27 cellular contexts compared by ENCODE assay signal in genomic region chr21:32698971-32699693, GRCh38. TPM values are rescaled to one million over a fixed set of nuclear protein-coding genes. Genes with fewer than 3 reads are reported as not detected.
DNase-seq lines count a peak whose midpoint lies in the region; ATAC-seq, FAIRE-seq and TF ChIP-seq lines count a peak whose summit lies in the region.
"Had no signal": no experiment of that assay in that cellular context is flagged by ENCODE, and none has a peak within 500 bp of the region (broad histone marks: within the 10 kb centered on the region; RNA-seq: fewer than 3 reads in every experiment).

No MANE protein-coding gene starts in this region.

- no peak overlapping the region for H2AFZ ChIP-seq in astrocyte (ENCODE audit: low read depth, low read length)
- no peak overlapping the region for H2AFZ ChIP-seq in hepatocyte

- DNase-seq in left cardiac atrium (peak; percentile 27), left ventricle myocardium superior (no peak), astrocyte (ENCODE audit: low read depth) (peak; percentile 20), hepatocyte (ENCODE audit: low spot score) (peak; percentile 16), progenitor cell of endocrine pancreas (ENCODE audit: low spot score, unreplicated experiment) (no peak), KG1 (lab: John Stamatoyannopoulos, UW) (no peak), COLO668 (lab: John Stamatoyannopoulos, UW; ENCODE audit: unreplicated experiment) (no peak)
- DNase-seq: activated CD4-positive, alpha-beta T cell treated with anti-CD3 and anti-CD28 coated beads, Interleukin-2, amount 10 ng/mL, durations not matched to agents 7 days and 5 days; activated naive CD4-positive, alpha-beta T cell treated with anti-CD3 and anti-CD28 coated beads, Interleukin-2, amount 10 ng/mL, durations not matched to agents 7 days and 5 days; central memory CD4-positive, alpha-beta T cell; dorsolateral prefrontal cortex; Kasumi-1; MV-4-11; NCI-H146; NCI-H2107; NCI-H446; retina; SK-N-SH; stimulated activated CD8-positive, alpha-beta memory T cell treated with anti-CD3 and anti-CD28 coated beads, Interleukin-4, amount 100 ng/mL, for 48 hours; stimulated activated naive CD8-positive, alpha-beta T cell treated with anti-CD3 and anti-CD28 coated beads, Interleukin-15, amount 100 ng/mL, for 72 hours; T-helper 17 cell; WERI-Rb-1 had no signal

- no peak overlapping the region for H3K27ac Mint-ChIP-seq in astrocyte (ENCODE audit: unreplicated experiment)
- no peak overlapping the region for H3K27ac Mint-ChIP-seq in progenitor cell of endocrine pancreas
- H3K27ac Mint-ChIP-seq: activated CD4-positive, alpha-beta T cell treated with anti-CD3 and anti-CD28 coated beads, Interleukin-2, amount 10 ng/mL, durations not matched to agents 7 days and 5 days; activated naive CD4-positive, alpha-beta T cell treated with anti-CD3 and anti-CD28 coated beads, Interleukin-2, amount 10 ng/mL, durations not matched to agents 7 days and 5 days; activated T-helper 1 cell treated with anti-CD3 and anti-CD28 coated beads, Interleukin-12 subunit alpha, Interleukin-12 subunit beta, Interleukin-2, Interleukin-4 antibody, amounts not matched to agents 30 ng/mL and 10 ng/mL and 1 ng/mL, durations not matched to agents 14 hours and 24 hours and 36 hours; natural killer cell treated with Interleukin-12 subunit alpha and Interleukin-12 subunit beta and Interleukin-15 and Interleukin-18, amount 100 ng/mL, for 72 hours had no signal

- H3K9me2 ChIP-seq in hepatocyte (replicated peaks; ENCODE audit: insufficient read depth): no peaks in the 10 kb centered on the region
- H3K9me2 ChIP-seq: SK-N-SH had no signal

- H3K4me2 ChIP-seq in astrocyte (ENCODE audit: low read length) (no peak overlapping the region), hepatocyte (no peak overlapping the region)
- H3K4me2 ChIP-seq: BLaER1, SK-N-SH had no signal

- TF ChIP-seq CTCF in astrocyte (IDR thresholded peaks at IDR 0.05; ENCODE audit: insufficient read depth, low read depth, low read length) (no peak), hepatocyte (IDR thresholded peaks at IDR 0.05; ENCODE audit: poor library complexity) (no peak), progenitor cell of endocrine pancreas (IDR thresholded peaks at IDR 0.05; ENCODE audit: unreplicated experiment) (no peak)

- FAIRE-seq in astrocyte (lab: Jason Lieb, UNC): no peak
- FAIRE-seq: small intestine had no signal

- H3K9ac ChIP-seq in astrocyte (ENCODE audit: low read length): no peak overlapping the region
- H3K9ac ChIP-seq: BLaER1, SK-N-SH had no signal

- H3K9me3 Mint-ChIP-seq in astrocyte (ENCODE audit: unreplicated experiment): peaks cover 2% of the 10 kb centered on the region
- H3K9me3 Mint-ChIP-seq in progenitor cell of endocrine pancreas (ENCODE audit: low read depth): no peaks in the 10 kb centered on the region
- H3K9me3 Mint-ChIP-seq: activated CD4-positive, alpha-beta T cell treated with anti-CD3 and anti-CD28 coated beads, Interleukin-2, amount 10 ng/mL, durations not matched to agents 7 days and 5 days; activated naive CD4-positive, alpha-beta T cell treated with anti-CD3 and anti-CD28 coated beads, Interleukin-2, amount 10 ng/mL, durations not matched to agents 7 days and 5 days; activated T-helper 1 cell treated with anti-CD3 and anti-CD28 coated beads, Interleukin-12 subunit alpha, Interleukin-12 subunit beta, Interleukin-2, Interleukin-4 antibody, amounts not matched to agents 30 ng/mL and 10 ng/mL and 1 ng/mL, durations not matched to agents 14 hours and 24 hours and 36 hours; natural killer cell treated with Interleukin-12 subunit alpha and Interleukin-12 subunit beta and Interleukin-15 and Interleukin-18, amount 100 ng/mL, for 72 hours; stimulated activated naive CD8-positive, alpha-beta T cell treated with anti-CD3 and anti-CD28 coated beads, Interleukin-15, amount 100 ng/mL, for 72 hours had no signal

- H3K27ac ChIP-seq in astrocyte (ENCODE audit: low read depth, low read length) (no peak overlapping the region), hepatocyte (peak overlapping the region; percentile 11)
- H3K27ac ChIP-seq: BLaER1, dorsolateral prefrontal cortex, HL-60, WERI-Rb-1 had no signal

- H3K27me3 Mint-ChIP-seq in astrocyte (ENCODE audit: low read depth, unreplicated experiment) (no peaks in the 10 kb centered on the region), progenitor cell of endocrine pancreas (no peaks in the 10 kb centered on the region)
- H3K27me3 Mint-ChIP-seq: activated CD4-positive, alpha-beta T cell treated with anti-CD3 and anti-CD28 coated beads, Interleukin-2, amount 10 ng/mL, durations not matched to agents 7 days and 5 days; activated naive CD4-positive, alpha-beta T cell treated with anti-CD3 and anti-CD28 coated beads, Interleukin-2, amount 10 ng/mL, durations not matched to agents 7 days and 5 days; natural killer cell treated with Interleukin-12 subunit alpha and Interleukin-12 subunit beta and Interleukin-15 and Interleukin-18, amount 100 ng/mL, for 72 hours; stimulated activated naive CD8-positive, alpha-beta T cell treated with anti-CD3 and anti-CD28 coated beads, Interleukin-15, amount 100 ng/mL, for 72 hours; T-helper 17 cell had no signal

- H3K4me3 ChIP-seq in astrocyte (ENCODE audit: insufficient read depth, low read depth, low read length) (no peak overlapping the region), hepatocyte (no peak overlapping the region)
- H3K4me3 ChIP-seq: BLaER1, dorsolateral prefrontal cortex had no signal

- H3K9me3 ChIP-seq in astrocyte (ENCODE audit: insufficient read depth, low read depth, low read length) (no peaks in the 10 kb centered on the region), hepatocyte (ENCODE audit: low read depth) (no peaks in the 10 kb centered on the region)
- H3K9me3 ChIP-seq: BLaER1, SK-N-SH had no signal

- H3K79me2 ChIP-seq in astrocyte (ENCODE audit: insufficient read depth, low read length): peaks cover 4% of the 10 kb centered on the region
- H3K79me2 ChIP-seq in hepatocyte: no peaks in the 10 kb centered on the region

- H3K36me3 ChIP-seq in astrocyte (ENCODE audit: insufficient read depth, low read length) (no peaks in the 10 kb centered on the region), hepatocyte (replicated peaks; ENCODE audit: insufficient read depth, low read depth) (no peaks in the 10 kb centered on the region)

- H3K4me3 Mint-ChIP-seq in astrocyte (ENCODE audit: unreplicated experiment): no peak overlapping the region
- no peak overlapping the region for H3K4me3 Mint-ChIP-seq in progenitor cell of endocrine pancreas (ENCODE audit: low read depth)
- H3K4me3 Mint-ChIP-seq: activated CD4-positive, alpha-beta T cell treated with anti-CD3 and anti-CD28 coated beads, Interleukin-2, amount 10 ng/mL, durations not matched to agents 7 days and 5 days; activated naive CD4-positive, alpha-beta T cell treated with anti-CD3 and anti-CD28 coated beads, Interleukin-2, amount 10 ng/mL, durations not matched to agents 7 days and 5 days; activated T-helper 1 cell treated with anti-CD3 and anti-CD28 coated beads, Interleukin-12 subunit alpha, Interleukin-12 subunit beta, Interleukin-2, Interleukin-4 antibody, amounts not matched to agents 30 ng/mL and 10 ng/mL and 1 ng/mL, durations not matched to agents 14 hours and 24 hours and 36 hours; natural killer cell treated with Interleukin-12 subunit alpha and Interleukin-12 subunit beta and Interleukin-15 and Interleukin-18, amount 100 ng/mL, for 72 hours; stimulated activated naive CD8-positive, alpha-beta T cell treated with anti-CD3 and anti-CD28 coated beads, Interleukin-15, amount 100 ng/mL, for 72 hours; T-helper 17 cell had no signal

- WGBS in hepatocyte (ENCODE audit: low lambda C conversion rate, missing lambda C conversion rate): 66% methylated on average over 8 of the region's 8 CpGs

- H3K27me3 ChIP-seq in astrocyte (ENCODE audit: insufficient read depth, low read length) (no peaks in the 10 kb centered on the region), hepatocyte (no peaks in the 10 kb centered on the region)
- H3K27me3 ChIP-seq: BLaER1, dorsolateral prefrontal cortex had no signal

- peaks cover 4% of the 10 kb centered on the region for H3K4me1 ChIP-seq in astrocyte (ENCODE audit: insufficient read depth, low read length)
- H3K4me1 ChIP-seq in hepatocyte (ENCODE audit: insufficient read depth): peaks cover 16% of the 10 kb centered on the region
- H3K4me1 ChIP-seq: BLaER1 had no signal

- H4K20me1 ChIP-seq in astrocyte (ENCODE audit: insufficient read depth, low read length): no peaks in the 10 kb centered on the region
- H4K20me1 ChIP-seq in hepatocyte (ENCODE audit: insufficient read depth, poor library complexity, severe bottlenecking): no peaks in the 10 kb centered on the region
- H4K20me1 ChIP-seq: BLaER1 had no signal

- peaks cover 11% of the 10 kb centered on the region for H3K4me1 Mint-ChIP-seq in astrocyte (ENCODE audit: low read depth, unreplicated experiment)
- H3K4me1 Mint-ChIP-seq in progenitor cell of endocrine pancreas (ENCODE audit: low read depth): peaks cover 13% of the 10 kb centered on the region
- H3K4me1 Mint-ChIP-seq: activated naive CD4-positive, alpha-beta T cell treated with anti-CD3 and anti-CD28 coated beads, Interleukin-2, amount 10 ng/mL, durations not matched to agents 7 days and 5 days had no signal

- intact Hi-C loops in left cardiac atrium (cut with DNase I): no loop called here
- intact Hi-C loops in left ventricle myocardium superior (cut with micrococcal nuclease): no loop called here

- ATAC-seq in left cardiac atrium (no peak), left ventricle myocardium superior (no peak)
- ATAC-seq: natural killer cell treated with Interleukin-12 subunit alpha and Interleukin-12 subunit beta and Interleukin-15 and Interleukin-18, amount 100 ng/mL, for 72 hours; stimulated activated naive CD8-positive, alpha-beta T cell treated with anti-CD3 and anti-CD28 coated beads, Interleukin-15, amount 100 ng/mL, for 72 hours; T-helper 17 cell had no signal

- H3K36me3 Mint-ChIP-seq in astrocyte (ENCODE audit: low read depth, unreplicated experiment) (peaks cover 15% of the 10 kb centered on the region), progenitor cell of endocrine pancreas (ENCODE audit: insufficient read depth) (no peaks in the 10 kb centered on the region)
- H3K36me3 Mint-ChIP-seq: natural killer cell treated with Interleukin-12 subunit alpha and Interleukin-12 subunit beta and Interleukin-15 and Interleukin-18, amount 100 ng/mL, for 72 hours had no signal

RNA-seq across cellular contexts. Expression of gene SYNJ1, which starts 28.7 kb away (rescaled TPM):
- 10 to 100 TPM; 11.9 to 12.3 TPM for total RNA-seq in left cardiac atrium
- total RNA-seq in left ventricle myocardium superior: 11.4 TPM
- total RNA-seq in astrocyte: 11.9 and 12.9 TPM in 2 replicates
- 4.7 and 8.9 TPM in 2 replicates for total RNA-seq in hepatocyte
- 3.9 and 7.8 TPM in 2 replicates for polyA plus RNA-seq in hepatocyte
- 9.5 and 10.1 TPM in 2 replicates for total RNA-seq in progenitor cell of endocrine pancreas

Comparison
In these comparisons a context has a peak if more than half of its experiments do, and no peak if none do; other contexts are left out.
1. DNase-seq: peak in left cardiac atrium (single experiment), astrocyte (single experiment) and hepatocyte (single experiment); none in left ventricle myocardium superior (single experiment), progenitor cell of endocrine pancreas (single experiment), KG1 (single experiment) and COLO668 (single experiment).